In genomic region chr10:89699581-89700064, GRCh38 we compare ENCODE assay signal across 1 cellular context.
TF ChIP-seq lines count a peak whose summit lies in the region.

No MANE protein-coding gene starts in this region.

TF ChIP-seq in HepG2, 621 proteins besides CTCF, POLR2A, EP300 and RAD21 (continues in another document):
- no peak; the same call in 1 of the 2 replicates for TF ChIP-seq ZNF362 (CRISPR knock-in tag; IDR thresholded peaks at IDR 0.05; ENCODE audit: borderline replicate concordance)
- peak; percentile 86; the same call in 1 of the 2 replicates for TF ChIP-seq ZBTB20 (CRISPR knock-in tag; IDR thresholded peaks at IDR 0.05; ENCODE audit: borderline replicate concordance, low read depth)
- TF ChIP-seq ZEB1 (IDR thresholded peaks at IDR 0.05; ENCODE audit: insufficient replicate concordance, low read depth): no peak
- TF ChIP-seq STAG1 (CRISPR knock-in tag; IDR thresholded peaks at IDR 0.05): peak; percentile 13; the same call in 1 of the 2 replicates
- peak; percentile 92 for TF ChIP-seq ZNF770 (CRISPR knock-in tag; IDR thresholded peaks at IDR 0.05)
- no peak for TF ChIP-seq ATF7 (IDR thresholded peaks at IDR 0.05)
- no peak for TF ChIP-seq ATF7 (CRISPR knock-in tag; IDR thresholded peaks at IDR 0.05)
- TF ChIP-seq NFYC (CRISPR knock-in tag; IDR thresholded peaks at IDR 0.05): peak; percentile 19
- no peak for TF ChIP-seq NCOA5 (CRISPR knock-in tag; IDR thresholded peaks at IDR 0.05)
- no peak for TF ChIP-seq ZNF512 (CRISPR knock-in tag; IDR thresholded peaks at IDR 0.05)
- TF ChIP-seq ASH2L (IDR thresholded peaks at IDR 0.05; ENCODE audit: insufficient read length, low read depth, low read length): peak; percentile 54
- TF ChIP-seq RARA (CRISPR knock-in tag; IDR thresholded peaks at IDR 0.05): peak; percentile 62
- no peak for TF ChIP-seq ZNF768 (CRISPR knock-in tag; IDR thresholded peaks at IDR 0.05)
- no peak for TF ChIP-seq ZFAT (CRISPR knock-in tag; conservative IDR thresholded peaks at IDR 0.05)
- TF ChIP-seq MATR3 (CRISPR knock-in tag; IDR thresholded peaks at IDR 0.05): no peak
- no peak for TF ChIP-seq KAT7 (CRISPR knock-in tag; IDR thresholded peaks at IDR 0.05; ENCODE audit: borderline replicate concordance)
- no peak for TF ChIP-seq MTF1 (CRISPR knock-in tag; IDR thresholded peaks at IDR 0.05)
- TF ChIP-seq ZNF790 (CRISPR knock-in tag; IDR thresholded peaks at IDR 0.05; ENCODE audit: borderline replicate concordance): no peak
- TF ChIP-seq RFX3 (CRISPR knock-in tag; IDR thresholded peaks at IDR 0.05): no peak
- no peak for TF ChIP-seq ZNF674 (CRISPR knock-in tag; IDR thresholded peaks at IDR 0.05; ENCODE audit: low read depth)
- no peak for TF ChIP-seq SETDB1 (CRISPR knock-in tag; IDR thresholded peaks at IDR 0.05; ENCODE audit: borderline replicate concordance)
- TF ChIP-seq ZMYM2 (CRISPR knock-in tag; IDR thresholded peaks at IDR 0.05): no peak
- TF ChIP-seq TCF12 (IDR thresholded peaks at IDR 0.05): no peak
- TF ChIP-seq TCF12 (CRISPR knock-in tag; IDR thresholded peaks at IDR 0.05): no peak
- peak; percentile 80 for TF ChIP-seq HMG20A (CRISPR knock-in tag; IDR thresholded peaks at IDR 0.05; ENCODE audit: borderline replicate concordance)
- TF ChIP-seq ZNF766 (CRISPR knock-in tag; IDR thresholded peaks at IDR 0.05; ENCODE audit: borderline replicate concordance): no peak
- 0 out of 2 replicates have a peak, but pooled peaks have one; percentile 58 for TF ChIP-seq GZF1 (CRISPR knock-in tag; IDR thresholded peaks at IDR 0.05)
- no peak for TF ChIP-seq ZNF549 (CRISPR knock-in tag; IDR thresholded peaks at IDR 0.05)
- no peak for TF ChIP-seq ZBTB2 (CRISPR knock-in tag; IDR thresholded peaks at IDR 0.05; ENCODE audit: low read depth)
- TF ChIP-seq IKZF1 (IDR thresholded peaks at IDR 0.05): no peak
- no peak for TF ChIP-seq AGO2 (optimal IDR thresholded peaks at IDR 0.05; ENCODE audit: low read depth, low read length)
- TF ChIP-seq ZNF782 (CRISPR knock-in tag; IDR thresholded peaks at IDR 0.05; ENCODE audit: borderline replicate concordance): no peak
- no peak; the same call in 1 of the 2 replicates for TF ChIP-seq KAT2B (IDR thresholded peaks at IDR 0.05; ENCODE audit: borderline replicate concordance, low read depth, low read length)
- TF ChIP-seq HOXD1 (CRISPR knock-in tag; IDR thresholded peaks at IDR 0.05): no peak
- TF ChIP-seq ZNF558 (CRISPR knock-in tag; IDR thresholded peaks at IDR 0.05; ENCODE audit: borderline replicate concordance): no peak; the same call in 1 of the 2 replicates
- TF ChIP-seq XRCC5 (optimal IDR thresholded peaks at IDR 0.05; ENCODE audit: low read length): no peak
- no peak for TF ChIP-seq ELF1 (CRISPR knock-in tag; IDR thresholded peaks at IDR 0.05)
- TF ChIP-seq ZNF773 (CRISPR knock-in tag; IDR thresholded peaks at IDR 0.05; ENCODE audit: borderline replicate concordance): no peak
- TF ChIP-seq MXD4 (CRISPR knock-in tag; IDR thresholded peaks at IDR 0.05): no peak
- TF ChIP-seq RFXANK (CRISPR knock-in tag; IDR thresholded peaks at IDR 0.05): no peak
- no peak for TF ChIP-seq SYNCRIP (IDR thresholded peaks at IDR 0.05; ENCODE audit: insufficient read depth, low read depth, low read length)
- peak; percentile 65; the same call in 1 of the 2 replicates for TF ChIP-seq CREM (IDR thresholded peaks at IDR 0.05)
- no peak for TF ChIP-seq CREM (CRISPR knock-in tag; IDR thresholded peaks at IDR 0.05)
- no peak for TF ChIP-seq KDM3A (CRISPR knock-in tag; IDR thresholded peaks at IDR 0.05; ENCODE audit: low read depth)
- TF ChIP-seq MIXL1 (CRISPR knock-in tag; IDR thresholded peaks at IDR 0.05): peak; percentile 48; the same call in 1 of the 2 replicates
- peak; percentile 97 for TF ChIP-seq GATAD2A (CRISPR knock-in tag; IDR thresholded peaks at IDR 0.05)
- no peak for TF ChIP-seq KLF13 (CRISPR knock-in tag; IDR thresholded peaks at IDR 0.05)
- TF ChIP-seq PHF20 (CRISPR knock-in tag; IDR thresholded peaks at IDR 0.05): no peak
- TF ChIP-seq ETV6 (CRISPR knock-in tag; conservative IDR thresholded peaks at IDR 0.05): no peak
- TF ChIP-seq ZNF326 (CRISPR knock-in tag; IDR thresholded peaks at IDR 0.05; ENCODE audit: borderline replicate concordance): no peak
- TF ChIP-seq ZBTB49 (CRISPR knock-in tag; IDR thresholded peaks at IDR 0.05; ENCODE audit: borderline replicate concordance): no peak
- TF ChIP-seq CBFB (CRISPR knock-in tag; IDR thresholded peaks at IDR 0.05): 0 out of 2 replicates have a peak, but pooled peaks have one; percentile 42
- TF ChIP-seq ZNF451 (CRISPR knock-in tag; IDR thresholded peaks at IDR 0.05): no peak
- TF ChIP-seq ZNF34 (CRISPR knock-in tag; IDR thresholded peaks at IDR 0.05; ENCODE audit: borderline replicate concordance): no peak
- no peak for TF ChIP-seq ZBTB21 (CRISPR knock-in tag; IDR thresholded peaks at IDR 0.05)
- TF ChIP-seq RFX1 (IDR thresholded peaks at IDR 0.05): no peak
- TF ChIP-seq TRAFD1 (CRISPR knock-in tag; IDR thresholded peaks at IDR 0.05; ENCODE audit: borderline replicate concordance): no peak
- no peak for TF ChIP-seq RELA (CRISPR knock-in tag; IDR thresholded peaks at IDR 0.05)
- TF ChIP-seq SMC3 (IDR thresholded peaks at IDR 0.05; ENCODE audit: low read length): peak; percentile 32; the same call in 1 of the 2 replicates
- no peak for TF ChIP-seq ZBTB7A (CRISPR knock-in tag; IDR thresholded peaks at IDR 0.05)
- TF ChIP-seq ZNF619 (CRISPR knock-in tag; IDR thresholded peaks at IDR 0.05): no peak
- TF ChIP-seq ZFP36L2 (CRISPR knock-in tag; IDR thresholded peaks at IDR 0.05): no peak
- TF ChIP-seq FUBP1 (CRISPR knock-in tag; IDR thresholded peaks at IDR 0.05; ENCODE audit: borderline replicate concordance): no peak
- TF ChIP-seq REPIN1 (CRISPR knock-in tag; IDR thresholded peaks at IDR 0.05; ENCODE audit: borderline replicate concordance, low read depth): peak; percentile 84; the same call in 1 of the 2 replicates
- TF ChIP-seq CHD2 (IDR thresholded peaks at IDR 0.05; ENCODE audit: low read depth, low read length): no peak
- TF ChIP-seq SIX4 (CRISPR knock-in tag; IDR thresholded peaks at IDR 0.05): peak; percentile 75
- TF ChIP-seq ZNF513 (CRISPR knock-in tag; conservative IDR thresholded peaks at IDR 0.05): no peak
- no peak for TF ChIP-seq MAFG (CRISPR knock-in tag; IDR thresholded peaks at IDR 0.05)
- no peak for TF ChIP-seq XBP1 (CRISPR knock-in tag; IDR thresholded peaks at IDR 0.05)
- 0 out of 2 replicates have a peak, but pooled peaks have one; percentile 70 for TF ChIP-seq CCDC6 (CRISPR knock-in tag; IDR thresholded peaks at IDR 0.05)
- peak; percentile 89 for TF ChIP-seq NCOA2 (CRISPR knock-in tag; IDR thresholded peaks at IDR 0.05)
- TF ChIP-seq JUND (CRISPR knock-in tag; IDR thresholded peaks at IDR 0.05): peak; percentile 56; the same call in 1 of the 2 replicates
